34 cellular contexts compared by ENCODE assay signal in genomic region chr3:10651506-10651905, GRCh38.
"Had no signal": no experiment of that assay in that cellular context is flagged by ENCODE, and none has a peak within 500 bp of the region (broad histone marks: within the 10 kb centered on the region; RNA-seq: fewer than 3 reads in every experiment).

No MANE protein-coding gene starts in this region.

- H3K36me3 ChIP-seq: MG63 had no signal

- H3K9me3 ChIP-seq: MG63 had no signal

- DNase-seq: Karpas-422, Kasumi-1, MG63, MM.1S, MV-4-11, NCI-H1048, NCI-H1092, NCI-H1092 treated with DMSO at 0.1 percent for 48 hours, NCI-H1105, NCI-H1105 treated with DMSO at 0.1 percent for 48 hours, NCI-H1417, NCI-H1417 treated with DMSO at 0.1 percent for 48 hours, NCI-H1436, NCI-H1436 treated with DMSO at 0.1 percent for 48 hours, NCI-H146, NCI-H1694, NCI-H1694 treated with DMSO at 0.1 percent for 48 hours, NCI-H187, NCI-H187 treated with DMSO at 0.1 percent for 48 hours, NCI-H1930, NCI-H2029, NCI-H2029 treated with DMSO at 0.1 percent for 48 hours, NCI-H2081 treated with DMSO at 0.1 percent for 48 hours, NCI-H2107, NCI-H2171, NCI-H2171 treated with DMSO at 0.1 percent for 48 hours, NCI-H2227 treated with DMSO at 0.1 percent for 48 hours, NCI-H226, NCI-H345, NCI-H446 treated with DMSO at 0.1 percent for 48 hours, NCI-H510A, NCI-H510A treated with DMSO at 0.1 percent for 48 hours, NCI-H524, NCI-H524 treated with DMSO at 0.1 percent for 48 hours had no signal

- H3K4me3 ChIP-seq: MG63 had no signal

- H3K27me3 ChIP-seq: MG63 had no signal
